Comparison of ENCODE assay signal across 15 cellular contexts in genomic region chr20:11807070-11807741, GRCh38.
DNase-seq lines count a peak whose midpoint lies in the region; ATAC-seq and TF ChIP-seq lines count a peak whose summit lies in the region.
"Had no signal": no experiment of that assay in that cellular context is flagged by ENCODE, and none has a peak within 500 bp of the region (broad histone marks: within the 10 kb centered on the region; RNA-seq: fewer than 3 reads in every experiment).

No MANE protein-coding gene starts in this region.

- H3K9me3 Mint-ChIP-seq in chondrocyte (ENCODE audit: low read depth) (no peaks in the 10 kb centered on the region), mesothelial cell of epicardium (peaks cover 6% of the 10 kb centered on the region)

- H3K27me3 Mint-ChIP-seq in chondrocyte (ENCODE audit: low read depth) (no peaks in the 10 kb centered on the region), mesothelial cell of epicardium (ENCODE audit: low read depth) (no peaks in the 10 kb centered on the region)
- H3K27me3 Mint-ChIP-seq: activated CD8-positive, alpha-beta memory T cell treated with anti-CD3 and anti-CD28 coated beads, Interleukin-2, amount 10 ng/mL, durations not matched to agents 7 days and 5 days; CD4-positive, CD25-positive, alpha-beta regulatory T cell had no signal

- TF ChIP-seq CTCF in chondrocyte (IDR thresholded peaks at IDR 0.05) (no peak), mesothelial cell of epicardium (IDR thresholded peaks at IDR 0.05; ENCODE audit: unreplicated experiment) (no peak)

- no peak overlapping the region for H3K4me3 Mint-ChIP-seq in chondrocyte (ENCODE audit: unreplicated experiment)
- H3K4me3 Mint-ChIP-seq in mesothelial cell of epicardium: no peak overlapping the region
- H3K4me3 Mint-ChIP-seq: activated CD8-positive, alpha-beta memory T cell treated with anti-CD3 and anti-CD28 coated beads, Interleukin-2, amount 10 ng/mL, durations not matched to agents 7 days and 5 days; CD4-positive, CD25-positive, alpha-beta regulatory T cell had no signal

- H3K27ac Mint-ChIP-seq in chondrocyte (ENCODE audit: unreplicated experiment): peak overlapping the region; percentile 71
- peak overlapping the region; percentile 77 for H3K27ac Mint-ChIP-seq in mesothelial cell of epicardium
- H3K27ac Mint-ChIP-seq: activated CD8-positive, alpha-beta memory T cell treated with anti-CD3 and anti-CD28 coated beads, Interleukin-2, amount 10 ng/mL, durations not matched to agents 7 days and 5 days had no signal

- no peak for ATAC-seq in GM21367 (IDR thresholded peaks at IDR 0.05; ENCODE audit: unreplicated experiment)
- ATAC-seq: activated CD8-positive, alpha-beta memory T cell treated with anti-CD3 and anti-CD28 coated beads, Interleukin-2, amount 10 ng/mL, durations not matched to agents 7 days and 5 days; gastrocnemius medialis had no signal

- H3K36me3 Mint-ChIP-seq in chondrocyte (ENCODE audit: low read depth): no peaks in the 10 kb centered on the region
- no peaks in the 10 kb centered on the region for H3K36me3 Mint-ChIP-seq in mesothelial cell of epicardium
- H3K36me3 Mint-ChIP-seq: activated CD8-positive, alpha-beta memory T cell treated with anti-CD3 and anti-CD28 coated beads, Interleukin-2, amount 10 ng/mL, durations not matched to agents 7 days and 5 days; CD4-positive, CD25-positive, alpha-beta regulatory T cell had no signal

- H3K4me1 Mint-ChIP-seq in chondrocyte (ENCODE audit: low read depth): peaks cover 33% of the 10 kb centered on the region
- H3K4me1 Mint-ChIP-seq in mesothelial cell of epicardium: peaks cover 36% of the 10 kb centered on the region
- H3K4me1 Mint-ChIP-seq: activated CD8-positive, alpha-beta memory T cell treated with anti-CD3 and anti-CD28 coated beads, Interleukin-2, amount 10 ng/mL, durations not matched to agents 7 days and 5 days; CD4-positive, CD25-positive, alpha-beta regulatory T cell had no signal

- peak; percentile 79 for DNase-seq in AG08396 (ENCODE audit: low spot score)
- DNase-seq in LHCN-M2 (ENCODE audit: low read depth): peak; percentile 69
- no peak for DNase-seq in chondrocyte (ENCODE audit: low spot score)
- DNase-seq in mesothelial cell of epicardium (ENCODE audit: low spot score in 2 of 2, unreplicated experiment in 2 of 2): no peak
- no peak for DNase-seq in T1000 (lab: John Stamatoyannopoulos, UW)
- DNase-seq in RPMI8226: no peak
- no peak for DNase-seq in COR-L47 (lab: John Stamatoyannopoulos, UW)
- DNase-seq: activated CD8-positive, alpha-beta memory T cell treated with anti-CD3 and anti-CD28 coated beads, Interleukin-2, amount 10 ng/mL, durations not matched to agents 7 days and 5 days; amygdala; CD4-positive, CD25-positive, alpha-beta regulatory T cell; gastrocnemius medialis; NCI-H146; small intestine; T-helper 2 cell had no signal

Comparison
In these comparisons a context has a peak if more than half of its experiments do, and no peak if none do; other contexts are left out.
1. DNase-seq: peak in AG08396 (single experiment) and LHCN-M2 (single experiment); none in chondrocyte (single experiment), mesothelial cell of epicardium (0 of 2), T1000 (single experiment), RPMI8226 (single experiment) and COR-L47 (single experiment).